In genomic region chr3:50350527-50351317, GRCh38 we compare ENCODE assay signal across 1 cellular context.
A peak's percentile ranks its signal among the peaks of the same experiment; 100 is the strongest.
TF ChIP-seq lines count a peak whose summit lies in the region.

TSS of gene CYB561D2 (plus strand) at chr3:50350862. CDS start at chr3:50351434, 572 bp downstream.
TSS of gene NPRL2 (minus strand) at chr3:50350775. CDS start at chr3:50350652, 123 bp downstream.

TF ChIP-seq in GM12878, 131 proteins besides CTCF, POLR2A, EP300 and RAD21 (continued from another document and continues in another):
- TF ChIP-seq CEBPZ (IDR thresholded peaks at IDR 0.05; ENCODE audit: low read depth, low read length), result no peak
- peak; percentile 99 for TF ChIP-seq ZNF687 (IDR thresholded peaks at IDR 0.05)
- peak; percentile 73 for TF ChIP-seq SIN3A (IDR thresholded peaks at IDR 0.05; ENCODE audit: low read depth, low read length)
- TF ChIP-seq BCL3 (IDR thresholded peaks at IDR 0.05; ENCODE audit: borderline replicate concordance, insufficient read depth, low read depth, low read length, poor library complexity, severe bottlenecking), result no peak
- TF ChIP-seq SUPT20H (IDR thresholded peaks at IDR 0.05; ENCODE audit: borderline replicate concordance, control insufficient read depth, low read depth, low read length), result no peak
- TF ChIP-seq ATF3 (IDR thresholded peaks at IDR 0.05; ENCODE audit: borderline replicate concordance, extremely low read depth, low read depth, low read length), result peak; percentile 77; the same call in 1 of the 2 replicates
- TF ChIP-seq USF1 (IDR thresholded peaks at IDR 0.05; ENCODE audit: borderline replicate concordance, extremely low read length, insufficient read depth, low read depth, low read length), result no peak
- peak; percentile 69; the same call in 1 of the 3 replicates for TF ChIP-seq POU2F2 (IDR thresholded peaks at IDR 0.05; ENCODE audit: borderline replicate concordance, low read depth, low read length)
- no peak for TF ChIP-seq HSF1 (IDR thresholded peaks at IDR 0.05; ENCODE audit: low read depth, low read length)
- no peak for TF ChIP-seq FOS (IDR thresholded peaks at IDR 0.05; ENCODE audit: borderline replicate concordance, extremely low read depth, insufficient read length)
- TF ChIP-seq YBX1 (IDR thresholded peaks at IDR 0.05), result no peak
- peak; percentile 80; the same call in 1 of the 2 replicates for TF ChIP-seq CHD2 (IDR thresholded peaks at IDR 0.05; ENCODE audit: borderline replicate concordance, low read depth, low read length)
- 0 out of 2 replicates have a peak, but pooled peaks have one; percentile 15 for TF ChIP-seq MLLT1 (IDR thresholded peaks at IDR 0.05)
- TF ChIP-seq DPF2 (IDR thresholded peaks at IDR 0.05), result 0 out of 2 replicates have a peak, but pooled peaks have one; percentile 28
- TF ChIP-seq ZBTB33 (IDR thresholded peaks at IDR 0.05), result no peak
- TF ChIP-seq BCLAF1 (IDR thresholded peaks at IDR 0.05), result no peak
- TF ChIP-seq ETV6 (conservative IDR thresholded peaks at IDR 0.05 in 1 of 2, IDR thresholded peaks at IDR 0.05 in 1 of 2; ENCODE audit: borderline replicate concordance in 1 of 2, low read depth in 1 of 2), result 0 out of 4 replicates have a peak, but pooled peaks of 1 of the 2 experiments have one; percentile 27
- peak; percentile 99 for TF ChIP-seq SIX5 (IDR thresholded peaks at IDR 0.05; ENCODE audit: low read depth, low read length, severe bottlenecking)
- peak; percentile 73 for TF ChIP-seq NKRF (conservative IDR thresholded peaks at IDR 0.05)
- no peak for TF ChIP-seq PAX5 (IDR thresholded peaks at IDR 0.05; ENCODE audit: borderline replicate concordance, low read depth, low read length)
- TF ChIP-seq TBL1XR1 (IDR thresholded peaks at IDR 0.05; ENCODE audit: low read depth, low read length), result 0 out of 2 replicates have a peak, but pooled peaks have one; percentile 43
- TF ChIP-seq ATF2 (IDR thresholded peaks at IDR 0.05; ENCODE audit: low read length), result no peak
- TF ChIP-seq RUNX3 (IDR thresholded peaks at IDR 0.05; ENCODE audit: low read length), result peak; percentile 65
- peak; percentile 59; the same call in 1 of the 2 replicates for TF ChIP-seq HDGF (IDR thresholded peaks at IDR 0.05)
- no peak for TF ChIP-seq BCL11A (IDR thresholded peaks at IDR 0.05; ENCODE audit: low read depth, low read length)
- no peak for TF ChIP-seq KAT2A (conservative IDR thresholded peaks at IDR 0.05; ENCODE audit: control insufficient read depth, low read depth, low read length)
- no peak for TF ChIP-seq ZBED1 (IDR thresholded peaks at IDR 0.05; ENCODE audit: borderline replicate concordance)
